Comparison of ENCODE assay signal across 17 cellular contexts in the genomic region with DNA sequence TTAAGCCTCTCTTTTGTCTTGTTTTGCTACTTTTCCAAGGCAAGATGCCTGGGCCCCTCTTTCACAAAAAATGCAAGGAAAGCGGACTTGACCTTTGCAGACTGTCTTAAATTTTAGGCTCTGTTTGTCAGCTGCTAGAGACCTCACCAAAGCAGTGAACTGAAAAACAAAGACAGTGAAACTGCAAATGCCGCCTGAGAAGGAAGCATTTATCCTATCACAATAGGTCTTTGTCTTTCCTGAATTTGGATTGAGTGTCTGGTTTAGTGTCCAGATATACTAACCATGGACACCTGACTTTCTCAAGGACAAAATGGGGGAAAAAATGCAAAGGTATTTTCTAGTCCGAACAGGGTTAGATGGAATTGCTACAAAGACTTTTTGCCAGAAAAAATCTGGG.
DNase-seq lines count a peak whose midpoint lies in the region; ATAC-seq lines count a peak whose summit lies in the region.
"Had no signal": no experiment of that assay in that cellular context is flagged by ENCODE, and none has a peak within 500 bp of the region (broad histone marks: within the 10 kb centered on the region; RNA-seq: fewer than 3 reads in every experiment).

No MANE protein-coding gene starts in this region.

- 90 to 94% methylated on average over 1 to 2 of the region's 3 CpGs for WGBS in mesodermal cell (ENCODE audit: insufficient coverage in 2 of 2), 2 experiments

- no peaks in the 10 kb centered on the region for H3K36me3 ChIP-seq in mesodermal cell (ENCODE audit: control insufficient read depth, insufficient read depth, low read length)
- H3K36me3 ChIP-seq: HAP-1 had no signal

- ATAC-seq in HG02885 (IDR thresholded peaks at IDR 0.05; ENCODE audit: poor library complexity, unreplicated experiment) (no peak), GM18907 (IDR thresholded peaks at IDR 0.05; ENCODE audit: unreplicated experiment) (no peak), GM19455 (IDR thresholded peaks at IDR 0.05; ENCODE audit: unreplicated experiment) (no peak)

- no peaks in the 10 kb centered on the region for H3K9me3 ChIP-seq in mesodermal cell (ENCODE audit: control insufficient read depth, low read length)
- H3K9me3 ChIP-seq: HAP-1 had no signal

- H3K27ac ChIP-seq in mesodermal cell (ENCODE audit: low read depth, low read length, severe bottlenecking), result peak overlapping the region; percentile 20
- H3K27ac ChIP-seq: 22Rv1 had no signal

- H3K4me3 ChIP-seq in mesodermal cell (ENCODE audit: extremely low read depth, insufficient read depth, low read length, poor library complexity, severe bottlenecking), result no peak overlapping the region
- H3K4me3 ChIP-seq: HAP-1 had no signal

- peaks cover 27% of the 10 kb centered on the region for H3K4me1 ChIP-seq in mesodermal cell (ENCODE audit: control insufficient read depth, insufficient read depth, low read length, poor library complexity, severe bottlenecking)
- H3K4me1 ChIP-seq: HAP-1 had no signal

- DNase-seq in Ammon's horn (ENCODE audit: low spot score), result peak; percentile 35
- peak; percentile 45 for DNase-seq in foreskin melanocyte
- DNase-seq in retina, result peak; percentile 28
- DNase-seq in activated CD4-positive, alpha-beta T cell treated with anti-CD3 and anti-CD28 coated beads for 48 hours, result no peak
- DNase-seq: AML-193; DMS79 treated with DMSO at 0.1 percent for 48 hours; NCI-H1105; NCI-H1694; NCI-H748 treated with DMSO at 0.1 percent for 48 hours; NK-92 treated with Interleukin-12 subunit alpha and Interleukin-12 subunit beta, amount 100 ng/mL, for 24 hours; Right ventricle myocardium superior had no signal
